9 cellular contexts compared by ENCODE assay signal in genomic region chrX:154541896-154542722, GRCh38. TPM values are rescaled to one million over a fixed set of nuclear protein-coding genes. Genes with fewer than 3 reads are reported as not detected.
A peak's percentile ranks its signal among the peaks of the same experiment; 100 is the strongest.
DNase-seq lines count a peak whose midpoint lies in the region; ATAC-seq, FAIRE-seq and TF ChIP-seq lines count a peak whose summit lies in the region.
"Had no signal": no experiment of that assay in that cellular context is flagged by ENCODE, and none has a peak within 500 bp of the region (broad histone marks: within the 10 kb centered on the region; RNA-seq: fewer than 3 reads in every experiment).

No MANE protein-coding gene starts in this region.

- FAIRE-seq in endothelial cell of umbilical vein (lab: Jason Lieb, UNC) (peak; percentile 97), urothelium cell line (lab: Jason Lieb, UNC) (no peak)
- FAIRE-seq: islet of Langerhans had no signal

- intact Hi-C loops in endothelial cell of umbilical vein (cut with micrococcal nuclease): no loop called here

- peak; percentile 33 for TF ChIP-seq POLR2A in endothelial cell of umbilical vein (IDR thresholded peaks at IDR 0.05; ENCODE audit: low read depth, low read length)

- H3K4me3 Mint-ChIP-seq in activated CD4-positive, alpha-beta T cell treated with anti-CD3 and anti-CD28 coated beads, Interleukin-2, amount 10 ng/mL, durations not matched to agents 7 days and 5 days: no peak overlapping the region
- peak overlapping the region; percentile 28 to 86 (median 78) for H3K4me3 Mint-ChIP-seq in naive thymus-derived CD8-positive, alpha-beta T cell
- no peak overlapping the region for H3K4me3 Mint-ChIP-seq in T-helper 17 cell

- peaks cover 11% of the 10 kb centered on the region for H3K36me3 Mint-ChIP-seq in activated CD4-positive, alpha-beta T cell treated with anti-CD3 and anti-CD28 coated beads, Interleukin-2, amount 10 ng/mL, durations not matched to agents 7 days and 5 days (ENCODE audit: low read depth)
- peaks cover 0 to 17% (median 0%) of the 10 kb centered on the region in 3 donors for H3K36me3 Mint-ChIP-seq in naive thymus-derived CD8-positive, alpha-beta T cell
- no peaks in the 10 kb centered on the region for H3K36me3 Mint-ChIP-seq in T-helper 17 cell (ENCODE audit: low read depth)

- no peaks in the 10 kb centered on the region for H4K20me1 ChIP-seq in endothelial cell of umbilical vein (replicated peaks; ENCODE audit: control insufficient read depth, extremely low read depth, insufficient read depth, low read length)

- peak overlapping the region; percentile 39 for H3K4me2 ChIP-seq in endothelial cell of umbilical vein (ENCODE audit: insufficient read depth, low read length)

- no peaks in the 10 kb centered on the region for H3K9me1 ChIP-seq in endothelial cell of umbilical vein (replicated peaks; ENCODE audit: control insufficient read depth, extremely low read depth, insufficient read depth, low read length)

- TF ChIP-seq CTCF in AG09309 (IDR thresholded peaks at IDR 0.05; ENCODE audit: control insufficient read depth, insufficient read depth, low read depth, low read length, missing control alignments) (no peak), endothelial cell of umbilical vein (IDR thresholded peaks at IDR 0.05; ENCODE audit: extremely low read depth in 1 of 2, insufficient read depth in 1 of 2, low read depth in 1 of 2, low read length in 2 of 2) (no peak)

- peaks cover 49% of the 10 kb centered on the region for H3K79me2 ChIP-seq in endothelial cell of umbilical vein (ENCODE audit: control insufficient read depth, insufficient read depth, low read length)

- no peaks in the 10 kb centered on the region for H3K9me3 ChIP-seq in endothelial cell of umbilical vein (replicated peaks; ENCODE audit: control insufficient read depth, insufficient read depth, low read length)
- no peaks in the 10 kb centered on the region for H3K9me3 ChIP-seq in T-helper 17 cell (ENCODE audit: control insufficient read depth, low read length, poor library complexity, severe bottlenecking)

- H3K27me3 Mint-ChIP-seq in activated CD4-positive, alpha-beta T cell treated with anti-CD3 and anti-CD28 coated beads, Interleukin-2, amount 10 ng/mL, durations not matched to agents 7 days and 5 days: no peaks in the 10 kb centered on the region
- no peaks in the 10 kb centered on the region for H3K27me3 Mint-ChIP-seq in naive thymus-derived CD8-positive, alpha-beta T cell
- H3K27me3 Mint-ChIP-seq in T-helper 17 cell: no peaks in the 10 kb centered on the region

- no peak overlapping the region for H2AFZ ChIP-seq in endothelial cell of umbilical vein (ENCODE audit: low read depth, low read length)

- peaks cover 29% of the 10 kb centered on the region for H3K4me1 ChIP-seq in endothelial cell of umbilical vein (ENCODE audit: control insufficient read depth, extremely low read depth, insufficient read depth, low read length)

- CTCF ChIA-PET in activated CD4-positive, alpha-beta T cell treated with anti-CD3 and anti-CD28 coated beads, Interleukin-2, amount 10 ng/mL, durations not matched to agents 7 days and 5 days (lab: Charles Lee): interaction anchor here (0.9 to 1.2 kb wide), 2 partner anchors 10 to 169 kb away, joined by 4 read pairs; no protein-coding TSS in a partner anchor
- CTCF ChIA-PET in endothelial cell of umbilical vein (lab: Charles Lee): interaction anchor here (1.2 kb wide), 1 partner anchor 169 kb away, joined by 3 read pairs; no protein-coding TSS in a partner anchor

- peak; percentile 76 for DNase-seq in AG09309 (ENCODE audit: low read depth)
- DNase-seq in HuH-7.5 (ENCODE audit: low spot score): peak; percentile 60
- no peak for DNase-seq in activated CD4-positive, alpha-beta T cell treated with anti-CD3 and anti-CD28 coated beads, Interleukin-2, amount 10 ng/mL, durations not matched to agents 7 days and 5 days
- peak; percentile 93 for DNase-seq in endothelial cell of umbilical vein (ENCODE audit: low read depth, low spot score)
- peak in 2 of 10 donors; percentile 27 to 29 for DNase-seq in naive thymus-derived CD8-positive, alpha-beta T cell
- DNase-seq in urothelium cell line (ENCODE audit: low spot score): peak; percentile 81
- DNase-seq in NCI-H1092 (lab: John Stamatoyannopoulos, UW): no peak
- DNase-seq in T-helper 17 cell: no peak

- peak overlapping the region; percentile 100 for H3K27ac ChIP-seq in endothelial cell of umbilical vein (ENCODE audit: insufficient read depth, low read depth, low read length)

- H3K27ac Mint-ChIP-seq in activated CD4-positive, alpha-beta T cell treated with anti-CD3 and anti-CD28 coated beads, Interleukin-2, amount 10 ng/mL, durations not matched to agents 7 days and 5 days: peak overlapping the region; percentile 90
- H3K27ac Mint-ChIP-seq in naive thymus-derived CD8-positive, alpha-beta T cell: peak overlapping the region; percentile 70 to 92 (median 89)
- no peak overlapping the region for H3K27ac Mint-ChIP-seq in T-helper 17 cell

- H3K9ac ChIP-seq in endothelial cell of umbilical vein (replicated peaks; ENCODE audit: extremely low read depth, insufficient read depth, low read length): peak overlapping the region; percentile 89

- H3K9me3 Mint-ChIP-seq in activated CD4-positive, alpha-beta T cell treated with anti-CD3 and anti-CD28 coated beads, Interleukin-2, amount 10 ng/mL, durations not matched to agents 7 days and 5 days: no peaks in the 10 kb centered on the region
- peaks cover 0 to 2% (median 0%) of the 10 kb centered on the region in 9 donors for H3K9me3 Mint-ChIP-seq in naive thymus-derived CD8-positive, alpha-beta T cell

- dilution Hi-C loops in endothelial cell of umbilical vein (cut with MboI; ENCODE audit: extremely low pct_ligation_motif_present, low sequenced_read_pairs): no loop called here

- H3K27me3 ChIP-seq in endothelial cell of umbilical vein (ENCODE audit: control insufficient read depth in 2 of 2, insufficient read depth in 2 of 2, low read length in 2 of 2): no peaks in the 10 kb centered on the region

- ATAC-seq in naive thymus-derived CD8-positive, alpha-beta T cell: no peak
- no peak for ATAC-seq in T-helper 17 cell

- H3K36me3 ChIP-seq in endothelial cell of umbilical vein (ENCODE audit: control insufficient read depth in 2 of 2, extremely low read depth in 1 of 2, insufficient read depth in 2 of 2, low read length in 2 of 2): no peaks in the 10 kb centered on the region

- POLR2A ChIA-PET in activated CD4-positive, alpha-beta T cell treated with anti-CD3 and anti-CD28 coated beads, Interleukin-2, amount 10 ng/mL, durations not matched to agents 7 days and 5 days (lab: Charles Lee): no interaction called here
- POLR2A ChIA-PET in endothelial cell of umbilical vein (lab: Charles Lee): interaction anchor here (1.4 kb wide), 1 partner anchor 171 kb away, joined by 3 read pairs; no protein-coding TSS in a partner anchor
- POLR2A ChIA-PET in naive thymus-derived CD8-positive, alpha-beta T cell (lab: Charles Lee): interaction anchor here (0.6 to 2.0 kb wide), 11 partner anchors 15 to 818 kb away, joined by 3 to 15 read pairs (median 4); partner anchors contain the start of genes BCAP31, FAM3A, HCFC1 and RPL10

- TSS peak; percentile 62 for BruUV-seq in endothelial cell of umbilical vein (replicated peaks; lab: Mats Ljungman, UMichigan)

- H3K4me3 ChIP-seq in AG09309 (ENCODE audit: control insufficient read depth, low read depth, low read length): no peak overlapping the region
- H3K4me3 ChIP-seq in endothelial cell of umbilical vein (replicated peaks in 1 of 3; ENCODE audit: insufficient read depth in 1 of 3, low read depth in 1 of 3, low read length in 3 of 3): no peak overlapping the region

- H3K4me1 Mint-ChIP-seq in activated CD4-positive, alpha-beta T cell treated with anti-CD3 and anti-CD28 coated beads, Interleukin-2, amount 10 ng/mL, durations not matched to agents 7 days and 5 days: peaks cover 34% of the 10 kb centered on the region
- peaks cover 7 to 50% (median 32%) of the 10 kb centered on the region in 4 donors for H3K4me1 Mint-ChIP-seq in naive thymus-derived CD8-positive, alpha-beta T cell
- peaks cover 10% of the 10 kb centered on the region for H3K4me1 Mint-ChIP-seq in T-helper 17 cell

RNA-seq across cellular contexts. Expression of gene G6PD, which starts 4.5 kb away (rescaled TPM):
- 10 to 100 TPM; 64.7 to 69.4 TPM for total RNA-seq in activated CD4-positive, alpha-beta T cell treated with anti-CD3 and anti-CD28 coated beads, Interleukin-2, amount 10 ng/mL, durations not matched to agents 7 days and 5 days
- total RNA-seq in endothelial cell of umbilical vein (159 and 161 TPM in 2 replicates), T-helper 17 cell (10 to 100 TPM; 28.5 to 44.9 TPM)
- polyA plus RNA-seq in endothelial cell of umbilical vein: 155 and 173 TPM in 2 replicates
- 69.7 and 82.0 TPM in 2 replicates for polyA plus RNA-seq in endothelial cell of umbilical vein (2011; cell fraction: cytosol; rRNA removed)
- 152 and 189 TPM in 2 replicates for polyA plus RNA-seq in endothelial cell of umbilical vein (2011; cell fraction: nucleus; rRNA removed)
- 174 and 198 TPM in 2 replicates for polyA plus RNA-seq in endothelial cell of umbilical vein (2012)
- polyA minus RNA-seq in endothelial cell of umbilical vein: 89.1 and 109 TPM in 2 replicates
- 87.3 TPM for polyA minus RNA-seq in endothelial cell of umbilical vein (2011; cell fraction: cytosol; rRNA and poly(A)+ RNA removed)
- polyA minus RNA-seq in endothelial cell of umbilical vein (2011; cell fraction: nucleus; rRNA and poly(A)+ RNA removed): 43.4 and 72.5 TPM in 2 replicates
- 10 to 100 TPM; 58.1 to 59.4 TPM for total RNA-seq in naive thymus-derived CD8-positive, alpha-beta T cell
- 1 to 10 TPM; 6.9 to 7.9 (median 7.1) TPM for polyA plus RNA-seq in naive thymus-derived CD8-positive, alpha-beta T cell

RNA-seq across cellular contexts. Expression of gene IKBKG, which starts 5.3 kb away (rescaled TPM):
- 10 to 100 TPM; 41.5 to 46.0 TPM for total RNA-seq in activated CD4-positive, alpha-beta T cell treated with anti-CD3 and anti-CD28 coated beads, Interleukin-2, amount 10 ng/mL, durations not matched to agents 7 days and 5 days
- total RNA-seq in endothelial cell of umbilical vein (40.3 and 41.2 TPM in 2 replicates), T-helper 17 cell (10 to 100 TPM; 35.9 to 45.1 TPM)
- 47.8 and 52.1 TPM in 2 replicates for polyA plus RNA-seq in endothelial cell of umbilical vein
- polyA plus RNA-seq in endothelial cell of umbilical vein (2011; cell fraction: cytosol; rRNA removed): 28.2 and 36.2 TPM in 2 replicates
- 58.8 and 59.8 TPM in 2 replicates for polyA plus RNA-seq in endothelial cell of umbilical vein (2011; cell fraction: nucleus; rRNA removed)
- 26.9 and 34.0 TPM in 2 replicates for polyA plus RNA-seq in endothelial cell of umbilical vein (2012)
- 11.1 and 13.7 TPM in 2 replicates for polyA minus RNA-seq in endothelial cell of umbilical vein
- polyA minus RNA-seq in endothelial cell of umbilical vein (2011; cell fraction: cytosol; rRNA and poly(A)+ RNA removed): 16.7 TPM
- 11.3 and 17.5 TPM in 2 replicates for polyA minus RNA-seq in endothelial cell of umbilical vein (2011; cell fraction: nucleus; rRNA and poly(A)+ RNA removed)
- total RNA-seq in naive thymus-derived CD8-positive, alpha-beta T cell: 10 to 100 TPM; 45.0 to 48.2 TPM
- 10 to 100 TPM; 18.4 to 24.2 (median 19.4) TPM for polyA plus RNA-seq in naive thymus-derived CD8-positive, alpha-beta T cell

RNA-seq across cellular contexts. Expression of gene FAM3A, which starts 26.1 kb away (rescaled TPM):
- 10 to 100 TPM; 34.4 to 38.6 TPM for total RNA-seq in activated CD4-positive, alpha-beta T cell treated with anti-CD3 and anti-CD28 coated beads, Interleukin-2, amount 10 ng/mL, durations not matched to agents 7 days and 5 days
- total RNA-seq in endothelial cell of umbilical vein (25.6 and 42.9 TPM in 2 replicates), T-helper 17 cell (10 to 100 TPM; 32.5 to 34.0 TPM)
- 32.0 and 37.3 TPM in 2 replicates for polyA plus RNA-seq in endothelial cell of umbilical vein
- polyA plus RNA-seq in endothelial cell of umbilical vein (2011; cell fraction: cytosol; rRNA removed): 18.9 and 26.6 TPM in 2 replicates
- 45.1 and 46.1 TPM in 2 replicates for polyA plus RNA-seq in endothelial cell of umbilical vein (2011; cell fraction: nucleus; rRNA removed)
- polyA plus RNA-seq in endothelial cell of umbilical vein (2012): 18.3 and 28.8 TPM in 2 replicates
- polyA minus RNA-seq in endothelial cell of umbilical vein: 12.5 and 16.9 TPM in 2 replicates
- 26.1 TPM for polyA minus RNA-seq in endothelial cell of umbilical vein (2011; cell fraction: cytosol; rRNA and poly(A)+ RNA removed)
- 5.6 and 9.8 TPM in 2 replicates for polyA minus RNA-seq in endothelial cell of umbilical vein (2011; cell fraction: nucleus; rRNA and poly(A)+ RNA removed)
- total RNA-seq in naive thymus-derived CD8-positive, alpha-beta T cell: 10 to 100 TPM; 66.0 to 69.4 TPM
- polyA plus RNA-seq in naive thymus-derived CD8-positive, alpha-beta T cell: 10 to 100 TPM; 24.3 to 33.3 (median 26.0) TPM

RNA-seq across cellular contexts. Expression of gene CTAG1A, which starts 42.8 kb away (rescaled TPM):
- not detected for total RNA-seq in activated CD4-positive, alpha-beta T cell treated with anti-CD3 and anti-CD28 coated beads, Interleukin-2, amount 10 ng/mL, durations not matched to agents 7 days and 5 days
- total RNA-seq in endothelial cell of umbilical vein: not detected in 2 replicates
- polyA plus RNA-seq in endothelial cell of umbilical vein: not detected in 2 replicates
- not detected in 2 replicates for polyA plus RNA-seq in endothelial cell of umbilical vein (2011; cell fraction: cytosol; rRNA removed)
- polyA plus RNA-seq in endothelial cell of umbilical vein (2011; cell fraction: nucleus; rRNA removed): not detected in 2 replicates
- not detected in 2 replicates for polyA plus RNA-seq in endothelial cell of umbilical vein (2012)
- polyA minus RNA-seq in endothelial cell of umbilical vein: not detected in 2 replicates
- not detected for polyA minus RNA-seq in endothelial cell of umbilical vein (2011; cell fraction: cytosol; rRNA and poly(A)+ RNA removed)
- polyA minus RNA-seq in endothelial cell of umbilical vein (2011; cell fraction: nucleus; rRNA and poly(A)+ RNA removed): not detected in 2 replicates
- not detected for total RNA-seq in naive thymus-derived CD8-positive, alpha-beta T cell
- polyA plus RNA-seq in naive thymus-derived CD8-positive, alpha-beta T cell: not detected
- not detected for total RNA-seq in T-helper 17 cell

RNA-seq across cellular contexts. Expression of gene SLC10A3, which starts 51.7 kb away (rescaled TPM):
- total RNA-seq in activated CD4-positive, alpha-beta T cell treated with anti-CD3 and anti-CD28 coated beads, Interleukin-2, amount 10 ng/mL, durations not matched to agents 7 days and 5 days: 10 to 100 TPM; 21.7 to 26.0 TPM
- 19.7 and 22.6 TPM in 2 replicates for total RNA-seq in endothelial cell of umbilical vein
- 21.9 and 30.8 TPM in 2 replicates for polyA plus RNA-seq in endothelial cell of umbilical vein
- polyA plus RNA-seq in endothelial cell of umbilical vein (2011; cell fraction: cytosol; rRNA removed): 13.4 and 16.6 TPM in 2 replicates
- polyA plus RNA-seq in endothelial cell of umbilical vein (2011; cell fraction: nucleus; rRNA removed): 7.2 and 7.6 TPM in 2 replicates
- polyA plus RNA-seq in endothelial cell of umbilical vein (2012): 22.1 and 28.4 TPM in 2 replicates
- polyA minus RNA-seq in endothelial cell of umbilical vein: 10.7 and 12.7 TPM in 2 replicates
- 27.2 TPM for polyA minus RNA-seq in endothelial cell of umbilical vein (2011; cell fraction: cytosol; rRNA and poly(A)+ RNA removed)
- polyA minus RNA-seq in endothelial cell of umbilical vein (2011; cell fraction: nucleus; rRNA and poly(A)+ RNA removed): 3.1 and 3.9 TPM in 2 replicates
- 10 to 100 TPM; 18.2 to 20.9 TPM for total RNA-seq in naive thymus-derived CD8-positive, alpha-beta T cell
- 10 to 100 TPM; 30.5 to 42.3 (median 35.9) TPM for polyA plus RNA-seq in naive thymus-derived CD8-positive, alpha-beta T cell
- total RNA-seq in T-helper 17 cell: 10 to 100 TPM; 23.9 to 29.5 TPM

Comparison
In these comparisons a context has a peak if more than half of its experiments do, and no peak if none do; other contexts are left out.
1. DNase-seq: peak in AG09309 (single experiment), HuH-7.5 (single experiment), endothelial cell of umbilical vein (single experiment) and urothelium cell line (single experiment); none in activated CD4-positive, alpha-beta T cell treated with anti-CD3 and anti-CD28 coated beads, Interleukin-2, amount 10 ng/mL, durations not matched to agents 7 days and 5 days (single experiment), NCI-H1092 (single experiment) and T-helper 17 cell (0 of 3).
2. H3K4me3 Mint-ChIP-seq: peak in naive thymus-derived CD8-positive, alpha-beta T cell (10 of 10); none in activated CD4-positive, alpha-beta T cell treated with anti-CD3 and anti-CD28 coated beads, Interleukin-2, amount 10 ng/mL, durations not matched to agents 7 days and 5 days (single experiment) and T-helper 17 cell (single experiment).